In genomic region chr15:88802991-88803240, GRCh38 we compare ENCODE assay signal across 17 cellular contexts. TPM values are rescaled to one million over a fixed set of nuclear protein-coding genes. Genes with fewer than 3 reads are reported as not detected.
DNase-seq lines count a peak whose midpoint lies in the region; ATAC-seq, FAIRE-seq and TF ChIP-seq lines count a peak whose summit lies in the region.
"Had no signal": no experiment of that assay in that cellular context is flagged by ENCODE, and none has a peak within 500 bp of the region (broad histone marks: within the 10 kb centered on the region; RNA-seq: fewer than 3 reads in every experiment).

No MANE protein-coding gene starts in this region.

- FAIRE-seq in astrocyte (lab: Jason Lieb, UNC), result no peak
- FAIRE-seq: pancreas had no signal

- ATAC-seq in stimulated activated naive B cell treated with anti-CD40 and anti-IgM and Interleukin-4, amounts not matched to agents 10 μg/mL and 1 μg/mL and 100 μg/mL, for 72 hours (replicated peaks), result peak; percentile 28 to 32
- no peak for ATAC-seq in GM21390 (IDR thresholded peaks at IDR 0.05; ENCODE audit: unreplicated experiment)
- ATAC-seq: HCT116, left colon, pancreas had no signal

- no peak overlapping the region for H3K27ac Mint-ChIP-seq in astrocyte (ENCODE audit: unreplicated experiment)
- H3K27ac Mint-ChIP-seq in stimulated activated naive B cell treated with anti-CD40 and anti-IgM and Interleukin-4, amounts not matched to agents 10 μg/mL and 1 μg/mL and 100 μg/mL, for 72 hours, result no peak overlapping the region
- H3K27ac Mint-ChIP-seq: activated T-helper 1 cell treated with anti-CD3 and anti-CD28 coated beads, Interleukin-12 subunit alpha, Interleukin-12 subunit beta, Interleukin-2, Interleukin-4 antibody, amounts not matched to agents 30 ng/mL and 10 ng/mL and 1 ng/mL, durations not matched to agents 14 hours and 24 hours and 36 hours had no signal

- POLR2A ChIA-PET in RWPE1 (lab: Yijun Ruan, JAX; ENCODE audit: low non-redundant PET), result no interaction called here

- no peak overlapping the region for H3K18ac ChIP-seq in mesendoderm (ENCODE audit: low read length)

- peak overlapping the region; percentile 17 for H3K4me3 ChIP-seq in astrocyte (ENCODE audit: insufficient read depth, low read depth, low read length)
- peak overlapping the region; percentile 7 for H3K4me3 ChIP-seq in mesendoderm (ENCODE audit: low read length)

- no peak for TF ChIP-seq CTCF in astrocyte (IDR thresholded peaks at IDR 0.05; ENCODE audit: insufficient read depth, low read depth, low read length)
- TF ChIP-seq CTCF in RWPE1 (conservative IDR thresholded peaks at IDR 0.05; ENCODE audit: low read depth), result no peak

- peak overlapping the region; percentile 87 for H3K4me3 Mint-ChIP-seq in astrocyte (ENCODE audit: unreplicated experiment)
- peak overlapping the region; percentile 83 to 87 for H3K4me3 Mint-ChIP-seq in stimulated activated naive B cell treated with anti-CD40 and anti-IgM and Interleukin-4, amounts not matched to agents 10 μg/mL and 1 μg/mL and 100 μg/mL, for 72 hours
- H3K4me3 Mint-ChIP-seq: activated T-helper 1 cell treated with anti-CD3 and anti-CD28 coated beads, Interleukin-12 subunit alpha, Interleukin-12 subunit beta, Interleukin-2, Interleukin-4 antibody, amounts not matched to agents 30 ng/mL and 10 ng/mL and 1 ng/mL, durations not matched to agents 14 hours and 24 hours and 36 hours had no signal

- H3K4me2 ChIP-seq in astrocyte (ENCODE audit: low read length), result peak overlapping the region; percentile 76
- peak overlapping the region; percentile 66 for H3K4me2 ChIP-seq in mesendoderm (ENCODE audit: low read length)

- no peak overlapping the region for H3K4ac ChIP-seq in mesendoderm (ENCODE audit: low read depth, low read length)

- H2AFZ ChIP-seq in astrocyte (ENCODE audit: low read depth, low read length), result peak overlapping the region; percentile 41

- H3K9me3 Mint-ChIP-seq in astrocyte (ENCODE audit: unreplicated experiment), result peaks cover 3% of the 10 kb centered on the region
- H3K9me3 Mint-ChIP-seq in stimulated activated naive B cell treated with anti-CD40 and anti-IgM and Interleukin-4, amounts not matched to agents 10 μg/mL and 1 μg/mL and 100 μg/mL, for 72 hours, result no peaks in the 10 kb centered on the region
- H3K9me3 Mint-ChIP-seq: activated T-helper 1 cell treated with anti-CD3 and anti-CD28 coated beads, Interleukin-12 subunit alpha, Interleukin-12 subunit beta, Interleukin-2, Interleukin-4 antibody, amounts not matched to agents 30 ng/mL and 10 ng/mL and 1 ng/mL, durations not matched to agents 14 hours and 24 hours and 36 hours had no signal

- H2BK5ac ChIP-seq in mesendoderm (ENCODE audit: low read length), result no peak overlapping the region

- H3K27me3 ChIP-seq in astrocyte (ENCODE audit: insufficient read depth, low read length) (peaks cover 44% of the 10 kb centered on the region), mesendoderm (ENCODE audit: insufficient read depth, low read length, poor library complexity) (peaks cover 30% of the 10 kb centered on the region)

- H3K9me3 ChIP-seq in astrocyte (ENCODE audit: insufficient read depth, low read depth, low read length), result no peaks in the 10 kb centered on the region
- H3K9me3 ChIP-seq: pancreas had no signal

- no peaks in the 10 kb centered on the region for H3K79me2 ChIP-seq in astrocyte (ENCODE audit: insufficient read depth, low read length)
- H3K79me2 ChIP-seq in mesendoderm (ENCODE audit: control insufficient read depth, insufficient read depth, low read length), result no peaks in the 10 kb centered on the region

- no peak overlapping the region for H3K9ac ChIP-seq in astrocyte (ENCODE audit: low read length)
- peak overlapping the region; percentile 42 for H3K9ac ChIP-seq in mesendoderm (ENCODE audit: low read length)

- H3K4me1 ChIP-seq in astrocyte (ENCODE audit: insufficient read depth, low read length) (peaks cover 9% of the 10 kb centered on the region), mesendoderm (ENCODE audit: control insufficient read depth, low read depth, low read length) (no peaks in the 10 kb centered on the region)
- H3K4me1 ChIP-seq: pancreas had no signal

- no peak overlapping the region for H4K5ac ChIP-seq in mesendoderm (ENCODE audit: low read length)

- DNase-seq in DMS 273 (lab: John Stamatoyannopoulos, UW; ENCODE audit: unreplicated experiment), result peak; percentile 23
- no peak for DNase-seq in DMS 273 treated with DMSO at 0.1 percent for 48 hours (lab: John Stamatoyannopoulos, UW)
- no peak for DNase-seq in astrocyte (ENCODE audit: low read depth)
- DNase-seq in mesendoderm, result no peak
- no peak for DNase-seq in stimulated activated naive B cell treated with anti-CD40 and anti-IgM and Interleukin-4, amounts not matched to agents 10 μg/mL and 1 μg/mL and 100 μg/mL, for 72 hours
- no peak for DNase-seq in RWPE1 (ENCODE audit: low spot score)
- no peak for DNase-seq in NCI-H1436 treated with DMSO at 0.1 percent for 48 hours (lab: John Stamatoyannopoulos, UW)
- DNase-seq: activated CD4-positive, CD25-positive, alpha-beta regulatory T cell treated with anti-CD3 and anti-CD28 coated beads, Interleukin-2, amount 50 U/mL, for 72 hours; KBM-7; left colon; NCI-H2029; stimulated activated CD4-positive, alpha-beta T cell treated with anti-CD3 and anti-CD28 coated beads, Interleukin-2, amount 100 ng/mL, for 24 hours had no signal

- CTCF ChIA-PET in RWPE1 (lab: Yijun Ruan, JAX), result no interaction called here

- WGBS in mesendoderm (ENCODE audit: extremely low coverage, insufficient coverage, low lambda C conversion rate), result no CpG with 5 or more reads among the region's 28 CpGs

- H2BK15ac ChIP-seq in mesendoderm (replicated peaks; ENCODE audit: low read depth), result no peak overlapping the region

- no peaks in the 10 kb centered on the region for H3K36me3 Mint-ChIP-seq in astrocyte (ENCODE audit: low read depth, unreplicated experiment)
- peaks cover 0 to 2% of the 10 kb centered on the region in 2 donors for H3K36me3 Mint-ChIP-seq in stimulated activated naive B cell treated with anti-CD40 and anti-IgM and Interleukin-4, amounts not matched to agents 10 μg/mL and 1 μg/mL and 100 μg/mL, for 72 hours

- peak overlapping the region; percentile 42 for H3K56ac ChIP-seq in mesendoderm (ENCODE audit: low read length)

- peaks cover 38% of the 10 kb centered on the region for H3K27me3 Mint-ChIP-seq in astrocyte (ENCODE audit: low read depth, unreplicated experiment)
- H3K27me3 Mint-ChIP-seq in stimulated activated naive B cell treated with anti-CD40 and anti-IgM and Interleukin-4, amounts not matched to agents 10 μg/mL and 1 μg/mL and 100 μg/mL, for 72 hours, result peaks cover 70 to 86% of the 10 kb centered on the region in 2 donors

- no peaks in the 10 kb centered on the region for H4K20me1 ChIP-seq in astrocyte (ENCODE audit: insufficient read depth, low read length)

- no peak overlapping the region for H4K8ac ChIP-seq in mesendoderm (ENCODE audit: low read depth, low read length)

- H2AK5ac ChIP-seq in mesendoderm (ENCODE audit: low read length), result no peak overlapping the region

- H3K27ac ChIP-seq in astrocyte (ENCODE audit: low read depth, low read length) (no peak overlapping the region), mesendoderm (ENCODE audit: low read depth, low read length) (no peak overlapping the region), RWPE1 (no peak overlapping the region)
- H3K27ac ChIP-seq: 22Rv1, pancreas had no signal

- no peaks in the 10 kb centered on the region for H3K79me1 ChIP-seq in mesendoderm (ENCODE audit: low read length)

- H2BK120ac ChIP-seq in mesendoderm (ENCODE audit: low read depth, low read length), result no peak overlapping the region

- H3K36me3 ChIP-seq in astrocyte (ENCODE audit: insufficient read depth, low read length) (no peaks in the 10 kb centered on the region), mesendoderm (ENCODE audit: control insufficient read depth, insufficient read depth, low read length) (no peaks in the 10 kb centered on the region)
- H3K36me3 ChIP-seq: pancreas had no signal

- peaks cover 4% of the 10 kb centered on the region for H3K4me1 Mint-ChIP-seq in astrocyte (ENCODE audit: low read depth, unreplicated experiment)
- H3K4me1 Mint-ChIP-seq in stimulated activated naive B cell treated with anti-CD40 and anti-IgM and Interleukin-4, amounts not matched to agents 10 μg/mL and 1 μg/mL and 100 μg/mL, for 72 hours, result peaks cover 12 to 33% of the 10 kb centered on the region in 2 donors

- no peak overlapping the region for H3K23ac ChIP-seq in mesendoderm (ENCODE audit: low read length)

RNA-seq across cellular contexts. Expression of gene ACAN, which starts 0.3 kb away (rescaled TPM):
- total RNA-seq in astrocyte, result 0.34 and 0.36 TPM in 2 replicates
- 0.10 TPM for polyA plus RNA-seq in mesendoderm (2013, experiment 1 of 2)
- 0.18 TPM for polyA plus RNA-seq in mesendoderm (2013, experiment 2 of 2)
- total RNA-seq: activated T-helper 1 cell treated with anti-CD3 and anti-CD28 coated beads, Interleukin-12 subunit alpha, Interleukin-12 subunit beta, Interleukin-2, Interleukin-4 antibody, amounts not matched to agents 30 ng/mL and 10 ng/mL and 1 ng/mL, durations not matched to agents 14 hours and 24 hours and 36 hours had no signal
